ENCODE assay signal across 1 cellular context in genomic region chr2:7333970-7334493, GRCh38.
TF ChIP-seq lines count a peak whose summit lies in the region.

No MANE protein-coding gene starts in this region.

TF ChIP-seq in SK-N-SH treated with all-trans-retinoic acid at 6 μM for 48 hours, 23 proteins besides CTCF, POLR2A, EP300 and RAD21 (continued from another document):
- TF ChIP-seq PATZ1 (CRISPR knock-in tag; IDR thresholded peaks at IDR 0.05; ENCODE audit: borderline replicate concordance), result no peak
